2 cellular contexts compared by ENCODE assay signal in the genomic region with DNA sequence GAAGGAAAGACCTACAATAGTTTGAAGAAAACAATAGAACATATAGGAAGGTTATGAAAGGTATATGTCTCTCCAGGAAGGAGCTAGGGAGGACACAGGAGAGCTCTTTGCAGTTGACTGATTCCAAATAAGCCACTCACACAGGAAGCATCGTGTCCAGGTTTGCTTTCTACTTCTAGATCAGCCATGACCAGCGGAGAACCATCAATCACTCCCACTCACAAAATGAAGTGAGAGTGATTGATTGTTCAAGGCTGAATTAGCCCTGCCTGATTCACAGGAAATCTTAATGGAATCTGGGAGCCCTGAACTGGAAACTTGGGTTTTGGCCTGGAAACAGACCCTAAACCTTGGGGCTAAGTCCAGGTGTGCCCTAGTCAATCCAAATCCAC.
TF ChIP-seq lines count a peak whose summit lies in the region.

No MANE protein-coding gene starts in this region.

TF ChIP-seq in SK-N-SH, 30 proteins besides CTCF, POLR2A, EP300 and RAD21 (continued from another document):
- TF ChIP-seq, protein P1, sequence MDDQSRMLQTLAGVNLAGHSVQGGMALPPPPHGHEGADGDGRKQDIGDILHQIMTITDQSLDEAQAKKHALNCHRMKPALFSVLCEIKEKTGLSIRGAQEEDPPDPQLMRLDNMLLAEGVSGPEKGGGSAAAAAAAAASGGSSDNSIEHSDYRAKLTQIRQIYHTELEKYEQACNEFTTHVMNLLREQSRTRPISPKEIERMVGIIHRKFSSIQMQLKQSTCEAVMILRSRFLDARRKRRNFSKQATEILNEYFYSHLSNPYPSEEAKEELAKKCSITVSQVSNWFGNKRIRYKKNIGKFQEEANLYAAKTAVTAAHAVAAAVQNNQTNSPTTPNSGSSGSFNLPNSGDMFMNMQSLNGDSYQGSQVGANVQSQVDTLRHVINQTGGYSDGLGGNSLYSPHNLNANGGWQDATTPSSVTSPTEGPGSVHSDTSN (IDR thresholded peaks at IDR 0.05), result no peak
- TF ChIP-seq, protein P2, sequence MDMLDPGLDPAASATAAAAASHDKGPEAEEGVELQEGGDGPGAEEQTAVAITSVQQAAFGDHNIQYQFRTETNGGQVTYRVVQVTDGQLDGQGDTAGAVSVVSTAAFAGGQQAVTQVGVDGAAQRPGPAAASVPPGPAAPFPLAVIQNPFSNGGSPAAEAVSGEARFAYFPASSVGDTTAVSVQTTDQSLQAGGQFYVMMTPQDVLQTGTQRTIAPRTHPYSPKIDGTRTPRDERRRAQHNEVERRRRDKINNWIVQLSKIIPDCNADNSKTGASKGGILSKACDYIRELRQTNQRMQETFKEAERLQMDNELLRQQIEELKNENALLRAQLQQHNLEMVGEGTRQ (IDR thresholded peaks at IDR 0.05; ENCODE audit: borderline replicate concordance, low read depth, low read length), result no peak
- TF ChIP-seq FOSL2 (IDR thresholded peaks at IDR 0.05; ENCODE audit: borderline replicate concordance, low read depth) (no peak), TAF1 (IDR thresholded peaks at IDR 0.05; ENCODE audit: borderline replicate concordance, low read depth, low read length) (no peak), RFX5 (IDR thresholded peaks at IDR 0.05; ENCODE audit: low read length) (no peak), GABPA (IDR thresholded peaks at IDR 0.05; ENCODE audit: low read depth) (no peak), TEAD4 (IDR thresholded peaks at IDR 0.05; ENCODE audit: borderline replicate concordance, insufficient read depth) (no peak), RCOR1 (IDR thresholded peaks at IDR 0.05; ENCODE audit: low read length) (no peak), SMC3 (IDR thresholded peaks at IDR 0.05; ENCODE audit: low read depth, low read length) (no peak), FOXJ3 (CRISPR knock-in tag; IDR thresholded peaks at IDR 0.05) (no peak), RXRA (IDR thresholded peaks at IDR 0.05; ENCODE audit: borderline replicate concordance, low read depth) (no peak), CHD2 (IDR thresholded peaks at IDR 0.05; ENCODE audit: low read length, partially characterized antibody) (no peak)
- TF ChIP-seq, protein P3, sequence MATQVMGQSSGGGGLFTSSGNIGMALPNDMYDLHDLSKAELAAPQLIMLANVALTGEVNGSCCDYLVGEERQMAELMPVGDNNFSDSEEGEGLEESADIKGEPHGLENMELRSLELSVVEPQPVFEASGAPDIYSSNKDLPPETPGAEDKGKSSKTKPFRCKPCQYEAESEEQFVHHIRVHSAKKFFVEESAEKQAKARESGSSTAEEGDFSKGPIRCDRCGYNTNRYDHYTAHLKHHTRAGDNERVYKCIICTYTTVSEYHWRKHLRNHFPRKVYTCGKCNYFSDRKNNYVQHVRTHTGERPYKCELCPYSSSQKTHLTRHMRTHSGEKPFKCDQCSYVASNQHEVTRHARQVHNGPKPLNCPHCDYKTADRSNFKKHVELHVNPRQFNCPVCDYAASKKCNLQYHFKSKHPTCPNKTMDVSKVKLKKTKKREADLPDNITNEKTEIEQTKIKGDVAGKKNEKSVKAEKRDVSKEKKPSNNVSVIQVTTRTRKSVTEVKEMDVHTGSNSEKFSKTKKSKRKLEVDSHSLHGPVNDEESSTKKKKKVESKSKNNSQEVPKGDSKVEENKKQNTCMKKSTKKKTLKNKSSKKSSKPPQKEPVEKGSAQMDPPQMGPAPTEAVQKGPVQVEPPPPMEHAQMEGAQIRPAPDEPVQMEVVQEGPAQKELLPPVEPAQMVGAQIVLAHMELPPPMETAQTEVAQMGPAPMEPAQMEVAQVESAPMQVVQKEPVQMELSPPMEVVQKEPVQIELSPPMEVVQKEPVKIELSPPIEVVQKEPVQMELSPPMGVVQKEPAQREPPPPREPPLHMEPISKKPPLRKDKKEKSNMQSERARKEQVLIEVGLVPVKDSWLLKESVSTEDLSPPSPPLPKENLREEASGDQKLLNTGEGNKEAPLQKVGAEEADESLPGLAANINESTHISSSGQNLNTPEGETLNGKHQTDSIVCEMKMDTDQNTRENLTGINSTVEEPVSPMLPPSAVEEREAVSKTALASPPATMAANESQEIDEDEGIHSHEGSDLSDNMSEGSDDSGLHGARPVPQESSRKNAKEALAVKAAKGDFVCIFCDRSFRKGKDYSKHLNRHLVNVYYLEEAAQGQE (IDR thresholded peaks at IDR 0.05; ENCODE audit: low read depth, low read length), result no peak
- TF ChIP-seq, protein P4, sequence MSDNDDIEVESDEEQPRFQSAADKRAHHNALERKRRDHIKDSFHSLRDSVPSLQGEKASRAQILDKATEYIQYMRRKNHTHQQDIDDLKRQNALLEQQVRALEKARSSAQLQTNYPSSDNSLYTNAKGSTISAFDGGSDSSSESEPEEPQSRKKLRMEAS (IDR thresholded peaks at IDR 0.05; ENCODE audit: low read depth), result no peak
TF ChIP-seq in SK-N-SH: peak in this region for 0.

TF ChIP-seq in SK-N-SH treated with all-trans-retinoic acid at 6 μM for 48 hours, 23 proteins besides CTCF, POLR2A, EP300 and RAD21 (continued from another document):
- TF ChIP-seq ZNF70 (CRISPR knock-in tag; IDR thresholded peaks at IDR 0.05) (no peak), ARNTL (CRISPR knock-in tag; IDR thresholded peaks at IDR 0.05; ENCODE audit: borderline replicate concordance, low read depth) (no peak), ZNF565 (CRISPR knock-in tag; conservative IDR thresholded peaks at IDR 0.05; ENCODE audit: low read depth) (no peak), ZC3H10 (CRISPR knock-in tag; IDR thresholded peaks at IDR 0.05) (no peak), PPARA (CRISPR knock-in tag; IDR thresholded peaks at IDR 0.05; ENCODE audit: borderline replicate concordance) (no peak), BACH2 (CRISPR knock-in tag; IDR thresholded peaks at IDR 0.05; ENCODE audit: borderline replicate concordance) (no peak), SNAI2 (CRISPR knock-in tag; IDR thresholded peaks at IDR 0.05) (no peak)
- TF ChIP-seq, protein P5, sequence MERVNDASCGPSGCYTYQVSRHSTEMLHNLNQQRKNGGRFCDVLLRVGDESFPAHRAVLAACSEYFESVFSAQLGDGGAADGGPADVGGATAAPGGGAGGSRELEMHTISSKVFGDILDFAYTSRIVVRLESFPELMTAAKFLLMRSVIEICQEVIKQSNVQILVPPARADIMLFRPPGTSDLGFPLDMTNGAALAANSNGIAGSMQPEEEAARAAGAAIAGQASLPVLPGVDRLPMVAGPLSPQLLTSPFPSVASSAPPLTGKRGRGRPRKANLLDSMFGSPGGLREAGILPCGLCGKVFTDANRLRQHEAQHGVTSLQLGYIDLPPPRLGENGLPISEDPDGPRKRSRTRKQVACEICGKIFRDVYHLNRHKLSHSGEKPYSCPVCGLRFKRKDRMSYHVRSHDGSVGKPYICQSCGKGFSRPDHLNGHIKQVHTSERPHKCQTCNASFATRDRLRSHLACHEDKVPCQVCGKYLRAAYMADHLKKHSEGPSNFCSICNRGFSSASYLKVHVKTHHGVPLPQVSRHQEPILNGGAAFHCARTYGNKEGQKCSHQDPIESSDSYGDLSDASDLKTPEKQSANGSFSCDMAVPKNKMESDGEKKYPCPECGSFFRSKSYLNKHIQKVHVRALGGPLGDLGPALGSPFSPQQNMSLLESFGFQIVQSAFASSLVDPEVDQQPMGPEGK (CRISPR knock-in tag; IDR thresholded peaks at IDR 0.05; ENCODE audit: borderline replicate concordance), result no peak
- TF ChIP-seq, protein P6, sequence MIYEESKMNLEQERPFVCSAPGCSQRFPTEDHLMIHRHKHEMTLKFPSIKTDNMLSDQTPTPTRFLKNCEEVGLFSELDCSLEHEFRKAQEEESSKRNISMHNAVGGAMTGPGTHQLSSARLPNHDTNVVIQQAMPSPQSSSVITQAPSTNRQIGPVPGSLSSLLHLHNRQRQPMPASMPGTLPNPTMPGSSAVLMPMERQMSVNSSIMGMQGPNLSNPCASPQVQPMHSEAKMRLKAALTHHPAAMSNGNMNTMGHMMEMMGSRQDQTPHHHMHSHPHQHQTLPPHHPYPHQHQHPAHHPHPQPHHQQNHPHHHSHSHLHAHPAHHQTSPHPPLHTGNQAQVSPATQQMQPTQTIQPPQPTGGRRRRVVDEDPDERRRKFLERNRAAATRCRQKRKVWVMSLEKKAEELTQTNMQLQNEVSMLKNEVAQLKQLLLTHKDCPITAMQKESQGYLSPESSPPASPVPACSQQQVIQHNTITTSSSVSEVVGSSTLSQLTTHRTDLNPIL (CRISPR knock-in tag; IDR thresholded peaks at IDR 0.05; ENCODE audit: low read depth), result no peak
